In genomic region chr3:156161172-156161571, GRCh38 we compare ENCODE assay signal across 14 cellular contexts. TPM values are rescaled to one million over a fixed set of nuclear protein-coding genes. Genes with fewer than 3 reads are reported as not detected.
DNase-seq lines count a peak whose midpoint lies in the region; ATAC-seq and TF ChIP-seq lines count a peak whose summit lies in the region.
"Had no signal": no experiment of that assay in that cellular context is flagged by ENCODE, and none has a peak within 500 bp of the region (broad histone marks: within the 10 kb centered on the region; RNA-seq: fewer than 3 reads in every experiment).

No MANE protein-coding gene starts in this region.

- peak overlapping the region in 7 of 10 donors; percentile 23 to 74 (median 52) for H3K4me3 Mint-ChIP-seq in naive thymus-derived CD8-positive, alpha-beta T cell

- intact Hi-C loops in dorsolateral prefrontal cortex (cut with DNase I): no loop called here

- peak overlapping the region in 2 of 59 donors; percentile 1 to 50 for H3K4me3 ChIP-seq in dorsolateral prefrontal cortex
- H3K4me3 ChIP-seq: left lung, upper lobe of left lung had no signal

- H3K36me3 Mint-ChIP-seq in naive thymus-derived CD8-positive, alpha-beta T cell: no peaks in the 10 kb centered on the region

- no peaks in the 10 kb centered on the region for H3K27me3 Mint-ChIP-seq in naive thymus-derived CD8-positive, alpha-beta T cell

- ATAC-seq in HG02870 (IDR thresholded peaks at IDR 0.05; ENCODE audit: unreplicated experiment) (peak; percentile 28), HG02588 (IDR thresholded peaks at IDR 0.05; ENCODE audit: unreplicated experiment) (no peak)
- ATAC-seq in naive thymus-derived CD8-positive, alpha-beta T cell: peak; percentile 60 to 73

- TF ChIP-seq CTCF in dorsolateral prefrontal cortex (IDR thresholded peaks at IDR 0.05 in 54 of 56, conservative IDR thresholded peaks at IDR 0.05 in 2 of 56; ENCODE audit: low read depth in 1 of 56, partially characterized antibody in 56 of 56): no peak

- H3K27me3 ChIP-seq in dorsolateral prefrontal cortex: no peaks in the 10 kb centered on the region
- H3K27me3 ChIP-seq: left lung, upper lobe of left lung had no signal

- peak overlapping the region in 7 of 10 donors; percentile 0 to 65 (median 30) for H3K27ac Mint-ChIP-seq in naive thymus-derived CD8-positive, alpha-beta T cell

- H3K27ac ChIP-seq in dorsolateral prefrontal cortex: no peak overlapping the region
- H3K27ac ChIP-seq: 22Rv1, left lung, upper lobe of left lung had no signal

- peak; percentile 49 for DNase-seq in DMS53 (lab: John Stamatoyannopoulos, UW)
- DNase-seq in DMS53 treated with DMSO at 0.1 percent for 48 hours (lab: John Stamatoyannopoulos, UW; ENCODE audit: unreplicated experiment): no peak
- DNase-seq in T-helper 9 cell: peak; percentile 5
- DNase-seq in naive thymus-derived CD8-positive, alpha-beta T cell: peak in 3 of 10 donors; percentile 21 to 30 (median 21)
- DNase-seq in putamen (ENCODE audit: low spot score): no peak
- no peak for DNase-seq in dorsolateral prefrontal cortex
- DNase-seq: activated CD4-positive, CD25-positive, alpha-beta regulatory T cell treated with anti-CD3 and anti-CD28 coated beads, Interleukin-2, amount 50 U/mL, for 72 hours; left lung; NCI-H524 treated with DMSO at 0.1 percent for 48 hours; stimulated activated CD4-positive, alpha-beta T cell treated with anti-CD3 and anti-CD28 coated beads, Interleukin-15, amount 100 ng/mL, for 24 hours; upper lobe of left lung had no signal

- H3K4me1 Mint-ChIP-seq in naive thymus-derived CD8-positive, alpha-beta T cell: peaks cover 8 to 20% (median 15%) of the 10 kb centered on the region in 4 donors

- POLR2A ChIA-PET in naive thymus-derived CD8-positive, alpha-beta T cell (lab: Charles Lee): no interaction called here

- no peaks in the 10 kb centered on the region for H3K9me3 Mint-ChIP-seq in naive thymus-derived CD8-positive, alpha-beta T cell

RNA-seq across cellular contexts. Expression of gene KCNAB1, which starts 40.8 kb away (rescaled TPM):
- under 1 TPM; 0.16 to 0.23 TPM for total RNA-seq in naive thymus-derived CD8-positive, alpha-beta T cell
- polyA plus RNA-seq in naive thymus-derived CD8-positive, alpha-beta T cell: under 1 TPM; 0.16 to 0.39 (median 0.17) TPM
- 10 to 100 TPM; 18.5 to 71.0 (median 39.7) TPM for total RNA-seq in dorsolateral prefrontal cortex

Comparison
In these comparisons a context has a peak if more than half of its experiments do, and no peak if none do; other contexts are left out.
1. DNase-seq: peak in DMS53 (single experiment) and T-helper 9 cell (single experiment); none in DMS53 treated with DMSO at 0.1 percent for 48 hours (single experiment), putamen (single experiment) and dorsolateral prefrontal cortex (0 of 10).
2. RNA of gene KCNAB1, which starts 40.8 kb away (total RNA-seq): 18.5 to 71.0 TPM in dorsolateral prefrontal cortex; 0.16 to 0.23 TPM in naive thymus-derived CD8-positive, alpha-beta T cell; every median in the first group is over 10 times any median in the second.